In the genomic region with DNA sequence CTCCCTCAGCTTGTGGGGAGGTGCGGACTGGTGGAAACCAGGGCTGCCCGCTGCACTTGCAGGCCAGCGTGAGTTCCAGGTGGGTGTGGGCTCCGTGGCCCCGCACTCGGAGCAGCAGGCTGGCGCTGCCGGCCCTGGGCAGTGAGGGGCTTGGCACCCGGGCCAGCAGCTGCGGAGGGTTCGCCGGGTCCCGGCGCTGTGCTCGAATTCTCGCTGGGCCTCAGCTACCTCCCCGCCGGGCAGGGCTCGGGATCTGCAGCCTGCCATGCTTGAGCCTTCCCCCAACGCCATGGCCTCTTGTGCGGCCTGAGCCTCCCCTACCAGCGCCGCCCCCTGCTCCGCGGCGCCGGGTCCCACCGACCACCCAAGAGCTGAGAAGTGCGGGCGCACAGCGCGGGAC, we compare ENCODE assay signal across 10 cellular contexts.
"Had no signal": no experiment of that assay in that cellular context is flagged by ENCODE, and none has a peak within 500 bp of the region (broad histone marks: within the 10 kb centered on the region; RNA-seq: fewer than 3 reads in every experiment).

No MANE protein-coding gene starts in this region.

- H3K36me3 ChIP-seq: HAP-1 had no signal

- FAIRE-seq: H54 had no signal

- H3K4me3 ChIP-seq: GM23248, GM23338, HAP-1 had no signal

- ATAC-seq: GM23338, HCT116 had no signal

- H3K4me1 ChIP-seq: HAP-1 had no signal

- H3K4me2 ChIP-seq: GM23338 had no signal

- H3K9ac ChIP-seq: GM23248 had no signal

- H3K27ac Mint-ChIP-seq: GM23338, H9, HFFc6 had no signal

- DNase-seq: GM23248, GOT3, H7, H9, HCEC 1CT, HFFc6 had no signal

- H3K27ac ChIP-seq: GM23248 had no signal

- H3K4me3 Mint-ChIP-seq: GM23338, H9, HFFc6 had no signal

- H2AFZ ChIP-seq: GM23248, GM23338 had no signal
